1 cellular context compared by ENCODE assay signal in genomic region chr2:218892693-218893348, GRCh38.
A peak's percentile ranks its signal among the peaks of the same experiment; 100 is the strongest.
TF ChIP-seq lines count a peak whose summit lies in the region.

No MANE protein-coding gene starts in this region.

TF ChIP-seq in HEK293, 187 proteins besides CTCF, POLR2A, EP300 and RAD21 (continued from another document):
- no peak for TF ChIP-seq ZNF114 (tag by site-specific recombination; IDR thresholded peaks at IDR 0.05)
- no peak for TF ChIP-seq ZNF174 (tag by site-specific recombination; IDR thresholded peaks at IDR 0.05)
- no peak for TF ChIP-seq ZNF660 (tag by site-specific recombination; IDR thresholded peaks at IDR 0.05)
- no peak for TF ChIP-seq ZNF670 (tag by site-specific recombination; IDR thresholded peaks at IDR 0.05; ENCODE audit: low read depth)
- TF ChIP-seq ZNF202 (tag by site-specific recombination; IDR thresholded peaks at IDR 0.05; ENCODE audit: borderline replicate concordance): no peak
- TF ChIP-seq, protein P1, sequence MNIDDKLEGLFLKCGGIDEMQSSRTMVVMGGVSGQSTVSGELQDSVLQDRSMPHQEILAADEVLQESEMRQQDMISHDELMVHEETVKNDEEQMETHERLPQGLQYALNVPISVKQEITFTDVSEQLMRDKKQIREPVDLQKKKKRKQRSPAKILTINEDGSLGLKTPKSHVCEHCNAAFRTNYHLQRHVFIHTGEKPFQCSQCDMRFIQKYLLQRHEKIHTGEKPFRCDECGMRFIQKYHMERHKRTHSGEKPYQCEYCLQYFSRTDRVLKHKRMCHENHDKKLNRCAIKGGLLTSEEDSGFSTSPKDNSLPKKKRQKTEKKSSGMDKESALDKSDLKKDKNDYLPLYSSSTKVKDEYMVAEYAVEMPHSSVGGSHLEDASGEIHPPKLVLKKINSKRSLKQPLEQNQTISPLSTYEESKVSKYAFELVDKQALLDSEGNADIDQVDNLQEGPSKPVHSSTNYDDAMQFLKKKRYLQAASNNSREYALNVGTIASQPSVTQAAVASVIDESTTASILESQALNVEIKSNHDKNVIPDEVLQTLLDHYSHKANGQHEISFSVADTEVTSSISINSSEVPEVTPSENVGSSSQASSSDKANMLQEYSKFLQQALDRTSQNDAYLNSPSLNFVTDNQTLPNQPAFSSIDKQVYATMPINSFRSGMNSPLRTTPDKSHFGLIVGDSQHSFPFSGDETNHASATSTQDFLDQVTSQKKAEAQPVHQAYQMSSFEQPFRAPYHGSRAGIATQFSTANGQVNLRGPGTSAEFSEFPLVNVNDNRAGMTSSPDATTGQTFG (tag by site-specific recombination; IDR thresholded peaks at IDR 0.05; ENCODE audit: borderline replicate concordance): no peak
- peak; percentile 18; the same call in 1 of the 2 replicates for TF ChIP-seq WT1 (tag by site-specific recombination; IDR thresholded peaks at IDR 0.05)
- TF ChIP-seq ZNF184 (tag by site-specific recombination; IDR thresholded peaks at IDR 0.05): no peak
- TF ChIP-seq, protein P2, sequence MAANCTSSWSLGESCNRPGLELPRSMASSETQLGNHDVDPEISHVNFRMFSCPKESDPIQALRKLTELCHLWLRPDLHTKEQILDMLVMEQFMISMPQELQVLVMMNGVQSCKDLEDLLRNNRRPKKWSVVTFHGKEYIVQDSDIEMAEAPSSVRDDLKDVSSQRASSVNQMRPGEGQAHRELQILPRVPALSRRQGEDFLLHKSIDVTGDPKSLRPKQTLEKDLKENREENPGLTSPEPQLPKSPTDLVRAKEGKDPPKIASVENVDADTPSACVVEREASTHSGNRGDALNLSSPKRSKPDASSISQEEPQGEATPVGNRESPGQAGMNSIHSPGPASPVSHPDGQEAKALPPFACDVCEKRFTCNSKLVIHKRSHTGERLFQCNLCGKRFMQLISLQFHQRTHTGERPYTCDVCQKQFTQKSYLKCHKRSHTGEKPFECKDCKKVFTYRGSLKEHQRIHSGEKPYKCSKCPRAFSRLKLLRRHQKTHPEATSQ (tag by site-specific recombination; IDR thresholded peaks at IDR 0.05): no peak
- peak; percentile 48; the same call in 1 of the 2 replicates for TF ChIP-seq GLIS1 (tag by site-specific recombination; IDR thresholded peaks at IDR 0.05)
- TF ChIP-seq ZNF394 (tag by site-specific recombination; IDR thresholded peaks at IDR 0.05; ENCODE audit: borderline replicate concordance): no peak
- no peak for TF ChIP-seq ZNF239 (tag by site-specific recombination; IDR thresholded peaks at IDR 0.05)
- TF ChIP-seq KLF7 (tag by site-specific recombination; IDR thresholded peaks at IDR 0.05; ENCODE audit: borderline replicate concordance): no peak
- peak; percentile 55; the same call in 1 of the 2 replicates for TF ChIP-seq ZNF341 (tag by site-specific recombination; IDR thresholded peaks at IDR 0.05; ENCODE audit: low read depth)
- TF ChIP-seq ZIC2 (tag by site-specific recombination; IDR thresholded peaks at IDR 0.05): peak; percentile 72; the same call in 1 of the 2 replicates
- no peak for TF ChIP-seq ZNF701 (tag by site-specific recombination; IDR thresholded peaks at IDR 0.05)
- no peak; the same call in 1 of the 2 replicates for TF ChIP-seq ZBTB6 (tag by site-specific recombination; IDR thresholded peaks at IDR 0.05)
- 0 out of 2 replicates have a peak, but pooled peaks have one; percentile 25 for TF ChIP-seq ZEB2 (tag by site-specific recombination; IDR thresholded peaks at IDR 0.05)
